In genomic region chr3:131077904-131078303, GRCh38 we compare ENCODE assay signal across 22 cellular contexts. TPM values are rescaled to one million over a fixed set of nuclear protein-coding genes. Genes with fewer than 3 reads are reported as not detected.
DNase-seq lines count a peak whose midpoint lies in the region; ATAC-seq and TF ChIP-seq lines count a peak whose summit lies in the region.
"Had no signal": no experiment of that assay in that cellular context is flagged by ENCODE, and none has a peak within 500 bp of the region (broad histone marks: within the 10 kb centered on the region; RNA-seq: fewer than 3 reads in every experiment).

No MANE protein-coding gene starts in this region.

- H2BK120ac ChIP-seq in mesendoderm (ENCODE audit: low read depth, low read length): no peak overlapping the region

- no peaks in the 10 kb centered on the region for H3K36me3 Mint-ChIP-seq in stimulated activated naive B cell treated with anti-CD40 and anti-IgM and Interleukin-4, amounts not matched to agents 10 μg/mL and 1 μg/mL and 100 μg/mL, for 72 hours
- H3K36me3 Mint-ChIP-seq: CD14-positive monocyte had no signal

- no peak overlapping the region for H3K27ac ChIP-seq in mesendoderm (ENCODE audit: low read depth, low read length)
- H3K27ac ChIP-seq: PC-9, RWPE1 had no signal

- no peak for TF ChIP-seq CTCF in Loucy (conservative IDR thresholded peaks at IDR 0.05; ENCODE audit: low read length)

- no peaks in the 10 kb centered on the region for H3K79me1 ChIP-seq in mesendoderm (ENCODE audit: low read length)

- no peaks in the 10 kb centered on the region for H3K9me3 Mint-ChIP-seq in stimulated activated naive B cell treated with anti-CD40 and anti-IgM and Interleukin-4, amounts not matched to agents 10 μg/mL and 1 μg/mL and 100 μg/mL, for 72 hours
- H3K9me3 Mint-ChIP-seq: CD14-positive monocyte, T-cell had no signal

- H3K18ac ChIP-seq in mesendoderm (ENCODE audit: low read length): no peak overlapping the region

- H3K27me3 ChIP-seq in HAP-1 (ENCODE audit: low read depth) (no peaks in the 10 kb centered on the region), Loucy (ENCODE audit: insufficient read depth, low read length, poor library complexity, severe bottlenecking) (no peaks in the 10 kb centered on the region), mesendoderm (ENCODE audit: insufficient read depth, low read length, poor library complexity) (no peaks in the 10 kb centered on the region)

- no peak overlapping the region for H3K4me2 ChIP-seq in Loucy (ENCODE audit: low read depth, low read length, poor library complexity, severe bottlenecking)
- H3K4me2 ChIP-seq in mesendoderm (ENCODE audit: low read length): no peak overlapping the region
- H3K4me2 ChIP-seq: PC-9 had no signal

- no peak overlapping the region for H3K4ac ChIP-seq in mesendoderm (ENCODE audit: low read depth, low read length)

- H3K9me2 ChIP-seq in Loucy (replicated peaks; ENCODE audit: low read depth, low read length): no peaks in the 10 kb centered on the region

- H3F3A ChIP-seq in Loucy (ENCODE audit: low read depth): no peaks in the 10 kb centered on the region

- H3K4me1 Mint-ChIP-seq in stimulated activated naive B cell treated with anti-CD40 and anti-IgM and Interleukin-4, amounts not matched to agents 10 μg/mL and 1 μg/mL and 100 μg/mL, for 72 hours: no peaks in the 10 kb centered on the region
- H3K4me1 Mint-ChIP-seq: T-cell had no signal

- no CpG with 5 or more reads among the region's 1 CpG for WGBS in mesendoderm (ENCODE audit: extremely low coverage, insufficient coverage, low lambda C conversion rate)

- H3K4me3 ChIP-seq in HAP-1 (no peak overlapping the region), Loucy (ENCODE audit: low read length, poor library complexity, severe bottlenecking) (no peak overlapping the region), mesendoderm (ENCODE audit: low read length) (no peak overlapping the region)
- H3K4me3 ChIP-seq: PC-9 had no signal

- H3K56ac ChIP-seq in mesendoderm (ENCODE audit: low read length): no peak overlapping the region

- H4K8ac ChIP-seq in mesendoderm (ENCODE audit: low read depth, low read length): no peak overlapping the region

- no peak overlapping the region for H3K4me3 Mint-ChIP-seq in stimulated activated naive B cell treated with anti-CD40 and anti-IgM and Interleukin-4, amounts not matched to agents 10 μg/mL and 1 μg/mL and 100 μg/mL, for 72 hours
- H3K4me3 Mint-ChIP-seq: CD14-positive monocyte, T-cell had no signal

- H3K9ac ChIP-seq in Loucy (ENCODE audit: low read depth, low read length, poor library complexity, severe bottlenecking) (no peak overlapping the region), mesendoderm (ENCODE audit: low read length) (no peak overlapping the region)

- H3K4me1 ChIP-seq in HAP-1: peaks cover 3% of the 10 kb centered on the region; the same call in 1 of the 2 replicates
- H3K4me1 ChIP-seq in Loucy (ENCODE audit: insufficient read depth, low read length, poor library complexity, severe bottlenecking): peaks cover 29% of the 10 kb centered on the region
- H3K4me1 ChIP-seq in mesendoderm (ENCODE audit: control insufficient read depth, low read depth, low read length): peaks cover 5% of the 10 kb centered on the region

- DNase-seq in HAP-1 (ENCODE audit: low spot score in 2 of 2) (peak; percentile 48 to 62), iPS DF 19.7 (ENCODE audit: low read depth, low spot score) (peak; percentile 64), mesendoderm (peak; percentile 46), NCI-H146 treated with DMSO at 0.1 percent for 48 hours (lab: John Stamatoyannopoulos, UW; ENCODE audit: unreplicated experiment) (no peak), dedifferentiated amniotic fluid mesenchymal stem cell (ENCODE audit: extremely low spot score) (no peak)
- no peak for DNase-seq in stimulated activated naive B cell treated with anti-CD40 and anti-IgM and Interleukin-4, amounts not matched to agents 10 μg/mL and 1 μg/mL and 100 μg/mL, for 72 hours
- DNase-seq: ACHN, AML-193, DMS79, KG1, NCI-H1436 treated with DMSO at 0.1 percent for 48 hours, NCI-H2081 treated with DMSO at 0.1 percent for 48 hours, NCI-H226, NCI-H524, NCI-H82, PC-9, SIG-M5, T-cell had no signal

- H3K27me3 Mint-ChIP-seq in stimulated activated naive B cell treated with anti-CD40 and anti-IgM and Interleukin-4, amounts not matched to agents 10 μg/mL and 1 μg/mL and 100 μg/mL, for 72 hours: no peaks in the 10 kb centered on the region
- H3K27me3 Mint-ChIP-seq: T-cell had no signal

- H3K9me3 ChIP-seq in HAP-1: no peaks in the 10 kb centered on the region
- no peaks in the 10 kb centered on the region for H3K9me3 ChIP-seq in Loucy (ENCODE audit: insufficient read depth, low read depth, low read length)

- H3K27ac Mint-ChIP-seq in stimulated activated naive B cell treated with anti-CD40 and anti-IgM and Interleukin-4, amounts not matched to agents 10 μg/mL and 1 μg/mL and 100 μg/mL, for 72 hours: no peak overlapping the region
- H3K27ac Mint-ChIP-seq: T-cell had no signal

- no peak overlapping the region for H2AK5ac ChIP-seq in mesendoderm (ENCODE audit: low read length)

- 0 out of 2 replicates have a peak overlapping the region, but pooled peaks have one; percentile 9 for H2AFZ ChIP-seq in Loucy (ENCODE audit: low read length)
- H2AFZ ChIP-seq: PC-9 had no signal

- H3K36me3 ChIP-seq in HAP-1 (replicated peaks) (no peaks in the 10 kb centered on the region), Loucy (ENCODE audit: insufficient read depth, low read length) (no peaks in the 10 kb centered on the region), mesendoderm (ENCODE audit: control insufficient read depth, insufficient read depth, low read length) (no peaks in the 10 kb centered on the region)

- no peaks in the 10 kb centered on the region for H4K20me1 ChIP-seq in Loucy (ENCODE audit: insufficient read depth, low read length, poor library complexity, severe bottlenecking)

- no peak overlapping the region for H2BK5ac ChIP-seq in mesendoderm (ENCODE audit: low read length)

- no peak overlapping the region for H2BK15ac ChIP-seq in mesendoderm (replicated peaks; ENCODE audit: low read depth)

- H3K79me2 ChIP-seq in Loucy (ENCODE audit: insufficient read depth, low read length) (no peaks in the 10 kb centered on the region), mesendoderm (ENCODE audit: control insufficient read depth, insufficient read depth, low read length) (no peaks in the 10 kb centered on the region)

- in situ Hi-C loops in HAP-1 (cut with MboI; ENCODE audit: low sequenced_read_pairs): no loop called here

- no peak overlapping the region for H4K5ac ChIP-seq in mesendoderm (ENCODE audit: low read length)

- no peak overlapping the region for H3K23ac ChIP-seq in mesendoderm (ENCODE audit: low read length)

- ATAC-seq in stimulated activated naive B cell treated with anti-CD40 and anti-IgM and Interleukin-4, amounts not matched to agents 10 μg/mL and 1 μg/mL and 100 μg/mL, for 72 hours (replicated peaks): no peak
- ATAC-seq: SK-N-SH treated with all-trans-retinoic acid at 6 μM for 48 hours, T-cell had no signal

RNA-seq across cellular contexts. Expression of gene NEK11, which starts 51.2 kb away (rescaled TPM):
- 1.3 TPM for polyA plus RNA-seq in mesendoderm (2013, experiment 1 of 2)
- 1.1 TPM for polyA plus RNA-seq in mesendoderm (2013, experiment 2 of 2)

RNA-seq across cellular contexts. Expression of gene ASTE1, which starts 51.3 kb away (rescaled TPM):
- 4.9 TPM for polyA plus RNA-seq in mesendoderm (2013, experiment 1 of 2)
- polyA plus RNA-seq in mesendoderm (2013, experiment 2 of 2): 5.0 TPM

Comparison
In these comparisons a context has a peak if more than half of its experiments do, and no peak if none do; other contexts are left out.
1. DNase-seq: peak in HAP-1 (2 of 2), iPS DF 19.7 (single experiment) and mesendoderm (single experiment); none in NCI-H146 treated with DMSO at 0.1 percent for 48 hours (single experiment), stimulated activated naive B cell treated with anti-CD40 and anti-IgM and Interleukin-4, amounts not matched to agents 10 μg/mL and 1 μg/mL and 100 μg/mL, for 72 hours (single experiment) and dedifferentiated amniotic fluid mesenchymal stem cell (single experiment).